ENCODE assay signal across 21 cellular contexts in genomic region chr10:84230359-84230758, GRCh38. TPM values are rescaled to one million over a fixed set of nuclear protein-coding genes. Genes with fewer than 3 reads are reported as not detected.
DNase-seq lines count a peak whose midpoint lies in the region; ATAC-seq, FAIRE-seq and TF ChIP-seq lines count a peak whose summit lies in the region.
"Had no signal": no experiment of that assay in that cellular context is flagged by ENCODE, and none has a peak within 500 bp of the region (broad histone marks: within the 10 kb centered on the region; RNA-seq: fewer than 3 reads in every experiment).

No MANE protein-coding gene starts in this region.

- no peak overlapping the region for H3K4me3 ChIP-seq in tibial artery

- H3K9me3 ChIP-seq in tibial artery = no peaks in the 10 kb centered on the region

- H3K36me3 ChIP-seq in tibial artery = no peaks in the 10 kb centered on the region

- FAIRE-seq in frontal cortex (lab: Jason Lieb, UNC) = no peak
- FAIRE-seq: D721Med, G401.6, GM12891 had no signal

- no peak for TF ChIP-seq CTCF in tibial artery (IDR thresholded peaks at IDR 0.05)

- ATAC-seq in Right ventricle myocardium inferior (peak; percentile 63), sciatic nerve (peak; percentile 45)
- ATAC-seq in activated CD4-positive, CD25-positive, alpha-beta regulatory T cell treated with anti-CD3 and anti-CD28 coated beads, Interleukin-2, amount 50 U/mL, for 24 hours = no peak

- DNase-seq in Right ventricle myocardium inferior (ENCODE audit: missing footprints) (no peak), cardiac septum (ENCODE audit: low spot score) (no peak), fibroblast of gingiva (ENCODE audit: low read depth) (peak; percentile 6), sciatic nerve (ENCODE audit: low spot score) (no peak), tibial artery (peak; percentile 64 to 68), putamen (ENCODE audit: low spot score) (no peak), frontal cortex (ENCODE audit: low spot score in 2 of 2) (no peak)
- DNase-seq: 8988T; CD4-positive, alpha-beta memory T cell; DMS153; DMS79 treated with DMSO at 0.1 percent for 48 hours; EL; GOT3; H9 had no signal

- intact Hi-C loops in Right ventricle myocardium inferior (cut with DNase I) (no loop called here), cardiac septum (cut with DNase I) (no loop called here), sciatic nerve (cut with DNase I) (no loop called here), tibial artery (cut with DNase I; ENCODE audit: low total_unique reads) (no loop called here)

- no peak overlapping the region for H3K27ac ChIP-seq in tibial artery
- H3K27ac ChIP-seq: C4-2B had no signal

- H3K27me3 ChIP-seq in tibial artery = peaks cover 0 to 7% of the 10 kb centered on the region in 2 donors

- H3K4me1 ChIP-seq in tibial artery = peaks cover 0 to 5% (median 3%) of the 10 kb centered on the region in 4 donors

RNA-seq across cellular contexts. Expression of gene LRIT2, which starts 5.0 kb away (rescaled TPM):
- not detected for total RNA-seq in Right ventricle myocardium inferior
- not detected for total RNA-seq in cardiac septum
- total RNA-seq in sciatic nerve = not detected
- total RNA-seq in frontal cortex = not detected
- total RNA-seq: B cell; CD4-positive, alpha-beta memory T cell; H9; HT1080 had no signal

RNA-seq across cellular contexts. Expression of gene LRIT1, which starts 11.0 kb away (rescaled TPM):
- not detected for total RNA-seq in Right ventricle myocardium inferior
- total RNA-seq in cardiac septum = not detected
- total RNA-seq in sciatic nerve = not detected
- total RNA-seq in frontal cortex = not detected
- total RNA-seq: B cell; CD4-positive, alpha-beta memory T cell; H9; HT1080 had no signal

RNA-seq across cellular contexts. Expression of gene RGR, which starts 14.5 kb away (rescaled TPM):
- total RNA-seq in Right ventricle myocardium inferior = 1.9 TPM
- not detected for total RNA-seq in cardiac septum
- total RNA-seq in sciatic nerve = 2.4 TPM
- total RNA-seq in frontal cortex = not detected
- total RNA-seq: B cell; CD4-positive, alpha-beta memory T cell; H9; HT1080 had no signal

RNA-seq across cellular contexts. Expression of gene CDHR1, which starts 36.0 kb away (rescaled TPM):
- total RNA-seq in Right ventricle myocardium inferior (0.65 TPM), cardiac septum (1.3 TPM), sciatic nerve (2.0 TPM), frontal cortex (1.6 TPM)
- total RNA-seq: HT1080 had no signal

RNA-seq across cellular contexts. Expression of gene GPR15LG, which starts 56.8 kb away (rescaled TPM):
- total RNA-seq in Right ventricle myocardium inferior = not detected
- total RNA-seq in cardiac septum = not detected
- not detected for total RNA-seq in sciatic nerve
- total RNA-seq in frontal cortex = not detected
- total RNA-seq: B cell; CD4-positive, alpha-beta memory T cell; H9; HT1080 had no signal

Comparison
In these comparisons a context has a peak if more than half of its experiments do, and no peak if none do; other contexts are left out.
1. ATAC-seq: peak in Right ventricle myocardium inferior (single experiment) and sciatic nerve (single experiment); none in activated CD4-positive, CD25-positive, alpha-beta regulatory T cell treated with anti-CD3 and anti-CD28 coated beads, Interleukin-2, amount 50 U/mL, for 24 hours (0 of 2).
2. DNase-seq: peak in fibroblast of gingiva (single experiment) and tibial artery (2 of 2); none in Right ventricle myocardium inferior (single experiment), cardiac septum (single experiment), sciatic nerve (single experiment), putamen (single experiment) and frontal cortex (0 of 2).